9 cellular contexts compared by ENCODE assay signal in the genomic region with DNA sequence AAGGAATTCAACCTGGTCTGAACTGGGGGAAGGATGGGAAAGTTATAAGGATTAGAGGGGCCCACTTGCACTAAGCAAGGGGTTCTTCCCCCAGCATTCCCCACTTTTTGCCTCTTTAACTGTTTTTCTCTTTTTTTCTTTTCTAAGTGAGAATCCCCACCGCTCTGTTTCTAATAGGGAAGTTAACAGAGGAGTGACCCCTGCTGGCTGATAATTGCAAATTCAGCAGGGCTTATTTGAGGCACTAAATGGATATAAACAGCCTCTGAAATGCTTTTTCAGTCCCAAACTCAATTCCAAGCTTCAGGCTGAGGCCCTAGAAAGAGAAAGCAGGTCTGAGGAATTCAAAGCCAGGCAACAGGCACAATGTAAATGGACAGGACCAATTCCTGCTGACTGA. TPM values are rescaled to one million over a fixed set of nuclear protein-coding genes. Genes with fewer than 3 reads are reported as not detected.
A peak's percentile ranks its signal among the peaks of the same experiment; 100 is the strongest.
DNase-seq lines count a peak whose midpoint lies in the region; ATAC-seq and TF ChIP-seq lines count a peak whose summit lies in the region.
"Had no signal": no experiment of that assay in that cellular context is flagged by ENCODE, and none has a peak within 500 bp of the region (broad histone marks: within the 10 kb centered on the region; RNA-seq: fewer than 3 reads in every experiment).

No MANE protein-coding gene starts in this region.

- no peaks in the 10 kb centered on the region for H3K9me3 ChIP-seq in OCI-LY3 (ENCODE audit: insufficient read depth, low read length)

- H3K9me3 Mint-ChIP-seq in natural killer cell, result peaks cover 0 to 3% of the 10 kb centered on the region in 2 donors
- no peaks in the 10 kb centered on the region for H3K9me3 Mint-ChIP-seq in natural killer cell treated with Interleukin-12 subunit alpha and Interleukin-12 subunit beta and Interleukin-15 and Interleukin-18, amount 100 ng/mL, for 72 hours
- H3K9me3 Mint-ChIP-seq in type B pancreatic cell, result peaks cover 5% of the 10 kb centered on the region

- ATAC-seq in natural killer cell (no peak), GM18517 (IDR thresholded peaks at IDR 0.05; ENCODE audit: unreplicated experiment) (no peak)
- no peak for ATAC-seq in natural killer cell treated with Interleukin-12 subunit alpha and Interleukin-12 subunit beta and Interleukin-15 and Interleukin-18, amount 100 ng/mL, for 72 hours

- H3K27ac Mint-ChIP-seq in natural killer cell, result no peak overlapping the region
- no peak overlapping the region for H3K27ac Mint-ChIP-seq in natural killer cell treated with Interleukin-12 subunit alpha and Interleukin-12 subunit beta and Interleukin-15 and Interleukin-18, amount 100 ng/mL, for 72 hours
- no peak overlapping the region for H3K27ac Mint-ChIP-seq in type B pancreatic cell

- H3K79me2 ChIP-seq in OCI-LY3 (ENCODE audit: low read length), result no peaks in the 10 kb centered on the region

- H2AFZ ChIP-seq in OCI-LY3 (ENCODE audit: low read depth, low read length), result no peak overlapping the region

- no peaks in the 10 kb centered on the region for H4K20me1 ChIP-seq in OCI-LY3 (ENCODE audit: insufficient read depth, low read length)

- H3K4me1 Mint-ChIP-seq in natural killer cell (peaks cover 16 to 31% of the 10 kb centered on the region in 2 donors), type B pancreatic cell (ENCODE audit: unreplicated experiment) (no peaks in the 10 kb centered on the region)
- H3K4me1 Mint-ChIP-seq in natural killer cell treated with Interleukin-12 subunit alpha and Interleukin-12 subunit beta and Interleukin-15 and Interleukin-18, amount 100 ng/mL, for 72 hours (ENCODE audit: low read depth in 2 of 2), result peaks cover 26 to 30% of the 10 kb centered on the region in 2 donors

- no peaks in the 10 kb centered on the region for H3K36me3 Mint-ChIP-seq in natural killer cell
- no peaks in the 10 kb centered on the region for H3K36me3 Mint-ChIP-seq in natural killer cell treated with Interleukin-12 subunit alpha and Interleukin-12 subunit beta and Interleukin-15 and Interleukin-18, amount 100 ng/mL, for 72 hours
- H3K36me3 Mint-ChIP-seq in type B pancreatic cell, result no peaks in the 10 kb centered on the region

- peak overlapping the region; percentile 33 for H3K4me2 ChIP-seq in OCI-LY3 (ENCODE audit: low read length)

- intact Hi-C loops in natural killer cell (cut with micrococcal nuclease), result no loop called here

- H3K36me3 ChIP-seq in OCI-LY3 (replicated peaks; ENCODE audit: low read depth, low read length), result no peaks in the 10 kb centered on the region

- no peaks in the 10 kb centered on the region for H3K27me3 Mint-ChIP-seq in natural killer cell (ENCODE audit: low read depth in 2 of 2)
- H3K27me3 Mint-ChIP-seq in natural killer cell treated with Interleukin-12 subunit alpha and Interleukin-12 subunit beta and Interleukin-15 and Interleukin-18, amount 100 ng/mL, for 72 hours, result no peaks in the 10 kb centered on the region
- peaks cover 19% of the 10 kb centered on the region for H3K27me3 Mint-ChIP-seq in type B pancreatic cell

- H3K4me3 ChIP-seq in OCI-LY3 (ENCODE audit: low read length), result no peak overlapping the region; the same call in 1 of the 2 replicates
- no peak overlapping the region for H3K4me3 ChIP-seq in epithelial cell of esophagus (ENCODE audit: low read length)

- H3K4me1 ChIP-seq in OCI-LY3 (ENCODE audit: low read length), result peaks cover 59% of the 10 kb centered on the region

- peak overlapping the region; percentile 24; the same call in 1 of the 2 replicates for H3K9ac ChIP-seq in OCI-LY3 (ENCODE audit: low read length)

- DNase-seq in natural killer cell, result no peak
- no peak for DNase-seq in natural killer cell treated with Interleukin-12 subunit alpha and Interleukin-12 subunit beta and Interleukin-15 and Interleukin-18, amount 100 ng/mL, for 72 hours (ENCODE audit: low spot score)
- peak; percentile 8 for DNase-seq in epithelial cell of esophagus (ENCODE audit: low read depth)
- DNase-seq in type B pancreatic cell (ENCODE audit: extremely low spot score, unreplicated experiment), result no peak
- DNase-seq in NCI-H446 treated with DMSO at 0.1 percent for 48 hours (lab: John Stamatoyannopoulos, UW), result no peak
- DNase-seq in NCI-H2171 treated with DMSO at 0.1 percent for 48 hours (lab: John Stamatoyannopoulos, UW), result no peak
- DNase-seq: activated CD4-positive, CD25-positive, alpha-beta regulatory T cell had no signal

- no peak overlapping the region for H3K4me3 Mint-ChIP-seq in natural killer cell
- no peak overlapping the region for H3K4me3 Mint-ChIP-seq in natural killer cell treated with Interleukin-12 subunit alpha and Interleukin-12 subunit beta and Interleukin-15 and Interleukin-18, amount 100 ng/mL, for 72 hours
- no peak overlapping the region for H3K4me3 Mint-ChIP-seq in type B pancreatic cell

- H3K27me3 ChIP-seq in OCI-LY3 (ENCODE audit: low read depth, low read length), result no peaks in the 10 kb centered on the region

- TF ChIP-seq CTCF in natural killer cell (IDR thresholded peaks at IDR 0.05) (peak; percentile 53), OCI-LY3 (IDR thresholded peaks at IDR 0.05; ENCODE audit: low read depth, low read length) (peak; percentile 89), epithelial cell of esophagus (IDR thresholded peaks at IDR 0.05; ENCODE audit: insufficient read depth, low read depth, low read length, missing control alignments) (peak; percentile 33), type B pancreatic cell (conservative IDR thresholded peaks at IDR 0.05) (peak; percentile 53)

- no peak overlapping the region for H3K27ac ChIP-seq in OCI-LY3 (ENCODE audit: low read length)

RNA-seq across cellular contexts. Expression of gene CEACAM21, which starts 38.2 kb away (rescaled TPM):
- total RNA-seq in natural killer cell, result 10 to 100 TPM; 26.8 to 46.6 (median 33.6) TPM
- total RNA-seq in natural killer cell treated with Interleukin-12 subunit alpha and Interleukin-12 subunit beta and Interleukin-15 and Interleukin-18, amount 100 ng/mL, for 72 hours, result 10 to 100 TPM in 1 of 2 donors, 1 to 10 TPM in 1; 9.7 to 20.6 TPM
- not detected in 2 replicates for total RNA-seq in type B pancreatic cell (ENCODE audit: low replicate concordance)

Comparison
In these comparisons a context has a peak if more than half of its experiments do, and no peak if none do; other contexts are left out.
1. CTCF ChIP-seq: peak in every context shown above with its lines; median percentile 89 in OCI-LY3; 53 in natural killer cell; 53 in type B pancreatic cell; 33 in epithelial cell of esophagus.